ENCODE assay signal across 8 cellular contexts in genomic region chr16:31071861-31072260, GRCh38. TPM values are rescaled to one million over a fixed set of nuclear protein-coding genes. Genes with fewer than 3 reads are reported as not detected.
DNase-seq lines count a peak whose midpoint lies in the region; ATAC-seq and TF ChIP-seq lines count a peak whose summit lies in the region.

No MANE protein-coding gene starts in this region.

- H3K9me2 ChIP-seq in SU-DHL-6 (replicated peaks; ENCODE audit: insufficient read depth, low read length), result no peaks in the 10 kb centered on the region

- H3K9me3 ChIP-seq in heart left ventricle, result no peaks in the 10 kb centered on the region
- H3K9me3 ChIP-seq in SU-DHL-6 (ENCODE audit: insufficient read depth, low read length), result no peaks in the 10 kb centered on the region
- no peaks in the 10 kb centered on the region for H3K9me3 ChIP-seq in thoracic aorta

- peak overlapping the region; percentile 77 for H3K9ac ChIP-seq in SU-DHL-6 (ENCODE audit: low read length)

- intact Hi-C loops in heart left ventricle (cut with DNase I), result loop anchor here in 9 of 10 donors (2.0 to 10.0 kb wide), 10 partner anchors 35 to 383 kb away; partner anchors contain the start of genes STX4 (in 4 of the 9), HSD3B7 (in 3 of the 9), ARMC5 (in 1 of the 9) and FUS (in 1 of the 9)
- intact Hi-C loops in left cardiac atrium (cut with DNase I), result no loop called here

- peaks cover 65% of the 10 kb centered on the region for H3K79me2 ChIP-seq in SU-DHL-6 (ENCODE audit: insufficient read depth, low read length)

- H3K4me2 ChIP-seq in SU-DHL-6 (ENCODE audit: low read depth, low read length, poor library complexity, severe bottlenecking), result peak overlapping the region; percentile 91

- no peaks in the 10 kb centered on the region for H3K27me3 ChIP-seq in heart left ventricle
- no peaks in the 10 kb centered on the region for H3K27me3 ChIP-seq in SU-DHL-6 (ENCODE audit: low read length)
- H3K27me3 ChIP-seq in thoracic aorta (replicated peaks; ENCODE audit: insufficient read depth), result no peaks in the 10 kb centered on the region

- DNase-seq in heart left ventricle (no peak), left cardiac atrium (no peak), fibroblast of villous mesenchyme (ENCODE audit: low read depth) (peak; percentile 79), thoracic aorta (ENCODE audit: low spot score) (no peak), GF-D8 (lab: John Stamatoyannopoulos, UW) (no peak), ecto neural progenitor cell (ENCODE audit: low spot score) (no peak)
- no peak for DNase-seq in activated CD8-positive, alpha-beta memory T cell treated with anti-CD3 and anti-CD28 coated beads, Interleukin-2, amount 50 U/mL, for 48 hours

- H3K4me1 ChIP-seq in heart left ventricle, result peaks cover 3 to 34% (median 24%) of the 10 kb centered on the region in 12 donors
- H3K4me1 ChIP-seq in thoracic aorta (ENCODE audit: control insufficient read depth in 1 of 2, low read depth in 2 of 2), result peaks cover 14 to 29% of the 10 kb centered on the region in 2 donors

- TF ChIP-seq POLR2A in heart left ventricle (IDR thresholded peaks at IDR 0.05), result no peak

- H4K20me1 ChIP-seq in SU-DHL-6 (ENCODE audit: low read depth, low read length), result no peaks in the 10 kb centered on the region

- TF ChIP-seq CTCF in heart left ventricle (IDR thresholded peaks at IDR 0.05) (no peak), SU-DHL-6 (IDR thresholded peaks at IDR 0.05; ENCODE audit: insufficient read depth, low read length, poor library complexity, severe bottlenecking) (no peak), fibroblast of villous mesenchyme (IDR thresholded peaks at IDR 0.05; ENCODE audit: insufficient read depth, low read depth, low read length) (no peak), thoracic aorta (IDR thresholded peaks at IDR 0.05) (no peak)

- peaks cover 7% of the 10 kb centered on the region; the same call in 1 of the 2 replicates for H3F3A ChIP-seq in SU-DHL-6 (ENCODE audit: insufficient read depth)

- H3K27ac ChIP-seq in heart left ventricle, result peak overlapping the region in 7 of 12 donors; percentile 93 to 98 (median 97)
- H3K27ac ChIP-seq in SU-DHL-6 (ENCODE audit: low read depth, low read length), result peak overlapping the region; percentile 68; the same call in 1 of the 2 replicates
- H3K27ac ChIP-seq in thoracic aorta, result peak overlapping the region in 1 of 2 donors; percentile 94

- no peak overlapping the region for H2AFZ ChIP-seq in SU-DHL-6 (ENCODE audit: low read depth, low read length, severe bottlenecking)

- 39 to 49% (median 46%) methylated on average over 4 of the region's 4 CpGs for WGBS in heart left ventricle, 4 donors

- H3K36me3 ChIP-seq in heart left ventricle (peaks cover 0 to 12% (median 6%) of the 10 kb centered on the region in 9 donors), SU-DHL-6 (ENCODE audit: low read length) (no peaks in the 10 kb centered on the region), thoracic aorta (peaks cover 7% of the 10 kb centered on the region)

- H3K4me3 ChIP-seq in heart left ventricle (peak overlapping the region in 6 of 12 donors; percentile 66 to 98 (median 88)), SU-DHL-6 (ENCODE audit: insufficient read depth, low read length, poor library complexity, severe bottlenecking) (peak overlapping the region; percentile 79), fibroblast of villous mesenchyme (ENCODE audit: low read depth, low read length) (peak overlapping the region; percentile 95), thoracic aorta (peak overlapping the region; percentile 97)

- no peak for ATAC-seq in heart left ventricle
- no peak for ATAC-seq in left cardiac atrium
- no peak for ATAC-seq in thoracic aorta (ENCODE audit: insufficient number of reproducible peaks, low FRiP score, low read depth)

RNA-seq across cellular contexts. Expression of gene ZNF668, which starts 2.2 kb away (rescaled TPM):
- total RNA-seq in heart left ventricle (10 to 100 TPM in 2 of 9 donors, 1 to 10 TPM in 7; 3.5 to 11.4 (median 5.8) TPM), left cardiac atrium (1 to 10 TPM; 5.5 to 6.6 TPM), fibroblast of villous mesenchyme (16.0 and 27.1 TPM in 2 replicates), thoracic aorta (10 to 100 TPM; 10.3 to 14.5 TPM)
- 1 to 10 TPM; 6.6 to 9.8 TPM for polyA plus RNA-seq in heart left ventricle

RNA-seq across cellular contexts. Expression of gene ZNF646, which starts 2.4 kb away (rescaled TPM):
- total RNA-seq in heart left ventricle, result 10 to 100 TPM in 6 of 9 donors, 1 to 10 TPM in 3; 8.3 to 15.5 (median 10.3) TPM
- 1 to 10 TPM; 6.4 to 7.6 TPM for polyA plus RNA-seq in heart left ventricle
- total RNA-seq in left cardiac atrium, result 1 to 10 TPM; 7.6 to 8.2 TPM
- total RNA-seq in fibroblast of villous mesenchyme, result 13.4 and 15.8 TPM in 2 replicates
- total RNA-seq in thoracic aorta, result 10 to 100 TPM; 10.2 to 17.9 TPM

RNA-seq across cellular contexts. Expression of gene PRSS53, which starts 16.9 kb away (rescaled TPM):
- total RNA-seq in heart left ventricle (1 to 10 TPM in 1 of 9 donors, under 1 TPM in 8; 0.16 to 1.4 (median 0.44) TPM), left cardiac atrium (1 to 10 TPM in 1 of 2 donors, under 1 TPM in 1; 0.71 to 1.1 TPM), fibroblast of villous mesenchyme (1.7 and 1.9 TPM in 2 replicates), thoracic aorta (10 to 100 TPM; 10.6 to 13.7 TPM)
- polyA plus RNA-seq in heart left ventricle, result under 1 TPM; 0.80 to 0.84 TPM

RNA-seq across cellular contexts. Expression of gene VKORC1, which starts 22.7 kb away (rescaled TPM):
- total RNA-seq in heart left ventricle (10 to 100 TPM; 25.9 to 63.1 (median 42.0) TPM), left cardiac atrium (10 to 100 TPM; 47.1 to 53.2 TPM), fibroblast of villous mesenchyme (68.2 and 76.0 TPM in 2 replicates), thoracic aorta (100 to 1,000 TPM in 1 of 2 donors, 10 to 100 TPM in 1; 88.7 to 187 TPM)
- polyA plus RNA-seq in heart left ventricle, result 100 to 1,000 TPM in 1 of 2 donors, 10 to 100 TPM in 1; 40.2 to 134 TPM

RNA-seq across cellular contexts. Expression of gene BCKDK, which starts 36.3 kb away (rescaled TPM):
- 100 to 1,000 TPM in 2 of 9 donors, 10 to 100 TPM in 7; 61.9 to 134 (median 70.0) TPM for total RNA-seq in heart left ventricle
- polyA plus RNA-seq in heart left ventricle, result 10 to 100 TPM; 42.6 to 57.4 TPM
- 10 to 100 TPM; 43.4 to 46.4 TPM for total RNA-seq in left cardiac atrium
- total RNA-seq in fibroblast of villous mesenchyme, result 28.1 and 34.1 TPM in 2 replicates
- total RNA-seq in thoracic aorta, result 10 to 100 TPM; 35.1 to 58.5 TPM

Comparison
In these comparisons a context has a peak if more than half of its experiments do, and no peak if none do; other contexts are left out.
1. intact Hi-C loops: an anchor here in heart left ventricle (2.0 to 10.0 kb wide); none called in left cardiac atrium.